Comparison of ENCODE assay signal across 25 cellular contexts in the genomic region with DNA sequence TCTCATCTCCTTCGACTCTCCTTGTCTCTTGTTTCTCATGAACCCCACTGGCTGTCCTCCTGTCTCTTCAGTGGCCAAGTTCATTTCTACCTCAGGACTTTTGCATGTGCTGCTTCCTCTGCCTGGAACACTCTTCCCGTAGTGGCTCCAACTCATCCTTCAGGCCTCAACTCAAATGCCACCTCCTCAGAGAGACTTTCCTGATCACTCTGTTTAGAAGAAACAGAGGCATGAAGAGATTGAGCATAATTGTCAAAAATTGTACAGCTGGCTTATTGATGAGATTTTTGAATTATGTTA. TPM values are rescaled to one million over a fixed set of nuclear protein-coding genes. Genes with fewer than 3 reads are reported as not detected.
DNase-seq lines count a peak whose midpoint lies in the region; ATAC-seq and TF ChIP-seq lines count a peak whose summit lies in the region.
"Had no signal": no experiment of that assay in that cellular context is flagged by ENCODE, and none has a peak within 500 bp of the region (broad histone marks: within the 10 kb centered on the region; RNA-seq: fewer than 3 reads in every experiment).

No MANE protein-coding gene starts in this region.

- H3K4me3 ChIP-seq in CD8-positive, alpha-beta T cell (ENCODE audit: low read depth, low read length): no peak overlapping the region
- H3K4me3 ChIP-seq: coronary artery, GM23248, left ventricle myocardium inferior, psoas muscle, suprapubic skin had no signal

- intact Hi-C loops in CD8-positive, alpha-beta T cell (cut with DNase I, micrococcal nuclease): no loop called here
- intact Hi-C loops in activated T-helper 2 cell treated with anti-CD3 and anti-CD28 coated beads, Interferon-gamma antibody, Interleukin-2, Interleukin-4, amounts not matched to agents 10 μg/mL and 5 μg/mL and 100 μg/mL, durations not matched to agents 14 hours and 24 hours and 36 hours (cut with micrococcal nuclease): loop anchor here (1.0 to 2.0 kb wide), 2 partner anchors 10 to 18 kb away; no protein-coding TSS in a partner anchor

- no peak overlapping the region for H3K27ac ChIP-seq in CD8-positive, alpha-beta T cell (ENCODE audit: low read depth, low read length)
- H3K27ac ChIP-seq: coronary artery, GM23248, left ventricle myocardium inferior, psoas muscle, suprapubic skin had no signal

- CTCF ChIA-PET in CD8-positive, alpha-beta T cell (lab: Charles Lee): no interaction called here
- CTCF ChIA-PET in T-cell (lab: Charles Lee): no interaction called here

- H3K4me1 Mint-ChIP-seq in T-helper 2 cell treated with Interferon-gamma antibody and Interleukin-4, amounts not matched to agents 5 μg/mL and 100 μg/mL, for 36 hours (ENCODE audit: low read depth): peaks cover 37% of the 10 kb centered on the region
- H3K4me1 Mint-ChIP-seq in CD8-positive, alpha-beta T cell (ENCODE audit: low read depth): peaks cover 7% of the 10 kb centered on the region
- H3K4me1 Mint-ChIP-seq in activated T-helper 2 cell treated with anti-CD3 and anti-CD28 coated beads, Interferon-gamma antibody, Interleukin-2, Interleukin-4, amounts not matched to agents 10 μg/mL and 5 μg/mL and 100 μg/mL, durations not matched to agents 14 hours and 24 hours and 36 hours (ENCODE audit: low read depth): peaks cover 33% of the 10 kb centered on the region
- peaks cover 4% of the 10 kb centered on the region for H3K4me1 Mint-ChIP-seq in neural crest cell
- peaks cover 3 to 17% (median 11%) of the 10 kb centered on the region in 3 donors for H3K4me1 Mint-ChIP-seq in T-cell

- no peaks in the 10 kb centered on the region for H3K9me3 ChIP-seq in CD8-positive, alpha-beta T cell (ENCODE audit: low read length)
- H3K9me3 ChIP-seq: left ventricle myocardium inferior, psoas muscle, suprapubic skin had no signal

- POLR2A ChIA-PET in CD8-positive, alpha-beta T cell (lab: Charles Lee): no interaction called here
- POLR2A ChIA-PET in T-cell (lab: Charles Lee): interaction anchor here (0.6 to 0.9 kb wide), 2 partner anchors 18 to 126 kb away, joined by 3 read pairs; a partner anchor contains a TSS

- H3K4me3 Mint-ChIP-seq in T-helper 2 cell treated with Interferon-gamma antibody and Interleukin-4, amounts not matched to agents 5 μg/mL and 100 μg/mL, for 36 hours: peak overlapping the region; percentile 44
- H3K4me3 Mint-ChIP-seq in CD8-positive, alpha-beta T cell: no peak overlapping the region
- H3K4me3 Mint-ChIP-seq in activated T-helper 2 cell treated with anti-CD3 and anti-CD28 coated beads, Interferon-gamma antibody, Interleukin-2, Interleukin-4, amounts not matched to agents 10 μg/mL and 5 μg/mL and 100 μg/mL, durations not matched to agents 14 hours and 24 hours and 36 hours (ENCODE audit: low read depth): peak overlapping the region; percentile 33
- H3K4me3 Mint-ChIP-seq in neural crest cell: no peak overlapping the region
- H3K4me3 Mint-ChIP-seq in T-cell: no peak overlapping the region
- H3K4me3 Mint-ChIP-seq: activated T-cell treated with anti-CD3 and anti-CD28 coated beads, Interleukin-2, amount 50 U/mL, for 24 hours had no signal

- no peak for ATAC-seq in CD8-positive, alpha-beta T cell
- no peak for ATAC-seq in T-cell (replicated peaks in 1 of 4)
- no peak for ATAC-seq in HG03025 (IDR thresholded peaks at IDR 0.05; ENCODE audit: low FRiP score, unreplicated experiment)
- no peak for ATAC-seq in left lobe of liver
- ATAC-seq: psoas muscle had no signal

- no peaks in the 10 kb centered on the region for H3K36me3 Mint-ChIP-seq in T-helper 2 cell treated with Interferon-gamma antibody and Interleukin-4, amounts not matched to agents 5 μg/mL and 100 μg/mL, for 36 hours (ENCODE audit: low read depth)
- H3K36me3 Mint-ChIP-seq in CD8-positive, alpha-beta T cell: no peaks in the 10 kb centered on the region
- no peaks in the 10 kb centered on the region for H3K36me3 Mint-ChIP-seq in activated T-helper 2 cell treated with anti-CD3 and anti-CD28 coated beads, Interferon-gamma antibody, Interleukin-2, Interleukin-4, amounts not matched to agents 10 μg/mL and 5 μg/mL and 100 μg/mL, durations not matched to agents 14 hours and 24 hours and 36 hours (ENCODE audit: low read depth)
- H3K36me3 Mint-ChIP-seq in neural crest cell (ENCODE audit: low read depth) (no peaks in the 10 kb centered on the region), T-cell (no peaks in the 10 kb centered on the region)

- peaks cover 5% of the 10 kb centered on the region for H3K27me3 Mint-ChIP-seq in T-helper 2 cell treated with Interferon-gamma antibody and Interleukin-4, amounts not matched to agents 5 μg/mL and 100 μg/mL, for 36 hours (ENCODE audit: low read depth)
- H3K27me3 Mint-ChIP-seq in CD8-positive, alpha-beta T cell (ENCODE audit: low read depth): peaks cover 15% of the 10 kb centered on the region
- no peaks in the 10 kb centered on the region for H3K27me3 Mint-ChIP-seq in activated T-helper 2 cell treated with anti-CD3 and anti-CD28 coated beads, Interferon-gamma antibody, Interleukin-2, Interleukin-4, amounts not matched to agents 10 μg/mL and 5 μg/mL and 100 μg/mL, durations not matched to agents 14 hours and 24 hours and 36 hours (ENCODE audit: low read depth)
- H3K27me3 Mint-ChIP-seq in neural crest cell (ENCODE audit: low read depth): no peaks in the 10 kb centered on the region
- H3K27me3 Mint-ChIP-seq in T-cell: peaks cover 15 to 19% of the 10 kb centered on the region in 2 donors

- no peaks in the 10 kb centered on the region for H3K9me3 Mint-ChIP-seq in T-helper 2 cell treated with Interferon-gamma antibody and Interleukin-4, amounts not matched to agents 5 μg/mL and 100 μg/mL, for 36 hours
- H3K9me3 Mint-ChIP-seq in CD8-positive, alpha-beta T cell: no peaks in the 10 kb centered on the region
- H3K9me3 Mint-ChIP-seq in activated T-helper 2 cell treated with anti-CD3 and anti-CD28 coated beads, Interferon-gamma antibody, Interleukin-2, Interleukin-4, amounts not matched to agents 10 μg/mL and 5 μg/mL and 100 μg/mL, durations not matched to agents 14 hours and 24 hours and 36 hours: no peaks in the 10 kb centered on the region
- no peaks in the 10 kb centered on the region for H3K9me3 Mint-ChIP-seq in neural crest cell
- H3K9me3 Mint-ChIP-seq in T-cell: no peaks in the 10 kb centered on the region
- H3K9me3 Mint-ChIP-seq: activated T-cell treated with anti-CD3 and anti-CD28 coated beads, Interleukin-2, amount 50 U/mL, for 24 hours had no signal

- no peaks in the 10 kb centered on the region for H3K4me1 ChIP-seq in CD8-positive, alpha-beta T cell (ENCODE audit: insufficient read depth, low read length)
- H3K4me1 ChIP-seq: psoas muscle had no signal

- H3K27me3 ChIP-seq in CD8-positive, alpha-beta T cell (ENCODE audit: insufficient read depth, low read length): no peaks in the 10 kb centered on the region
- H3K27me3 ChIP-seq: suprapubic skin had no signal

- no peaks in the 10 kb centered on the region for H3K36me3 ChIP-seq in CD8-positive, alpha-beta T cell (ENCODE audit: insufficient read depth, low read length)
- H3K36me3 ChIP-seq: left ventricle myocardium inferior, suprapubic skin had no signal

- TF ChIP-seq CTCF in CD8-positive, alpha-beta T cell (IDR thresholded peaks at IDR 0.05): no peak
- TF ChIP-seq CTCF in neural crest cell (conservative IDR thresholded peaks at IDR 0.05): no peak

- peak overlapping the region; percentile 80 for H3K27ac Mint-ChIP-seq in T-helper 2 cell treated with Interferon-gamma antibody and Interleukin-4, amounts not matched to agents 5 μg/mL and 100 μg/mL, for 36 hours
- H3K27ac Mint-ChIP-seq in CD8-positive, alpha-beta T cell: peak overlapping the region; percentile 64
- H3K27ac Mint-ChIP-seq in activated T-helper 2 cell treated with anti-CD3 and anti-CD28 coated beads, Interferon-gamma antibody, Interleukin-2, Interleukin-4, amounts not matched to agents 10 μg/mL and 5 μg/mL and 100 μg/mL, durations not matched to agents 14 hours and 24 hours and 36 hours: peak overlapping the region; percentile 52
- H3K27ac Mint-ChIP-seq in neural crest cell (ENCODE audit: unreplicated experiment) (peak overlapping the region; percentile 0), T-cell (no peak overlapping the region)
- H3K27ac Mint-ChIP-seq: activated T-cell treated with anti-CD3 and anti-CD28 coated beads, Interleukin-2, amount 50 U/mL, for 24 hours had no signal

- no peak for DNase-seq in T-helper 2 cell treated with Interferon-gamma antibody and Interleukin-4, amounts not matched to agents 5 μg/mL and 100 μg/mL, for 36 hours (ENCODE audit: low spot score)
- DNase-seq in T-helper 2 cell (no peak), neural crest cell (ENCODE audit: low read depth, low spot score) (no peak), T-cell (no peak), left lobe of liver (ENCODE audit: low spot score) (no peak)
- no peak for DNase-seq in CD8-positive, alpha-beta T cell
- no peak for DNase-seq in activated T-helper 2 cell treated with anti-CD3 and anti-CD28 coated beads, Interferon-gamma antibody, Interleukin-2, Interleukin-4, amounts not matched to agents 10 μg/mL and 5 μg/mL and 100 μg/mL, durations not matched to agents 14 hours and 24 hours and 36 hours (ENCODE audit: low spot score)
- DNase-seq: 8988T; activated CD4-positive, alpha-beta T cell treated with anti-CD3 and anti-CD28 coated beads for 1 hour; activated gamma-delta T cell; activated T-cell treated with anti-CD3 and anti-CD28 coated beads, Interleukin-2, amount 50 U/mL, for 24 hours; erythroblast; glutamatergic neuron; GM23248; left ventricle myocardium inferior; NCI-H1092; NCI-H1694 treated with DMSO at 0.1 percent for 48 hours; NCI-H2171; nucleus accumbens; psoas muscle; stimulated activated CD4-positive, alpha-beta T cell treated with anti-CD3 and anti-CD28 coated beads, Interleukin-15, amount 100 ng/mL, for 24 hours; stimulated activated CD4-positive, alpha-beta T cell treated with anti-CD3 and anti-CD28 coated beads, Interleukin-4, amount 100 ng/mL, for 4 hours had no signal

RNA-seq across cellular contexts. Expression of a gene that starts 17.6 kb away (rescaled TPM):
- total RNA-seq in CD8-positive, alpha-beta T cell: 10 to 100 TPM; 30.7 to 32.9 TPM
- total RNA-seq in activated T-helper 2 cell treated with anti-CD3 and anti-CD28 coated beads, Interferon-gamma antibody, Interleukin-2, Interleukin-4, amounts not matched to agents 10 μg/mL and 5 μg/mL and 100 μg/mL, durations not matched to agents 14 hours and 24 hours and 36 hours: 16.4 and 18.7 TPM in 2 replicates
- 9.1 and 9.7 TPM in 2 replicates for total RNA-seq in neural crest cell
- 10 to 100 TPM; 22.2 to 34.2 (median 25.6) TPM for total RNA-seq in T-cell
- 8.6 TPM for total RNA-seq in left lobe of liver

Comparison
In these comparisons a context has a peak if more than half of its experiments do, and no peak if none do; other contexts are left out.
1. H3K27ac Mint-ChIP-seq: peak in T-helper 2 cell treated with Interferon-gamma antibody and Interleukin-4, amounts not matched to agents 5 μg/mL and 100 μg/mL, for 36 hours (single experiment), CD8-positive, alpha-beta T cell (single experiment), activated T-helper 2 cell treated with anti-CD3 and anti-CD28 coated beads, Interferon-gamma antibody, Interleukin-2, Interleukin-4, amounts not matched to agents 10 μg/mL and 5 μg/mL and 100 μg/mL, durations not matched to agents 14 hours and 24 hours and 36 hours (single experiment) and neural crest cell (single experiment); none in T-cell (0 of 2).
2. H3K4me3 Mint-ChIP-seq: peak in T-helper 2 cell treated with Interferon-gamma antibody and Interleukin-4, amounts not matched to agents 5 μg/mL and 100 μg/mL, for 36 hours (single experiment) and activated T-helper 2 cell treated with anti-CD3 and anti-CD28 coated beads, Interferon-gamma antibody, Interleukin-2, Interleukin-4, amounts not matched to agents 10 μg/mL and 5 μg/mL and 100 μg/mL, durations not matched to agents 14 hours and 24 hours and 36 hours (single experiment); none in CD8-positive, alpha-beta T cell (single experiment), neural crest cell (single experiment) and T-cell (0 of 3).